In the genomic region with DNA sequence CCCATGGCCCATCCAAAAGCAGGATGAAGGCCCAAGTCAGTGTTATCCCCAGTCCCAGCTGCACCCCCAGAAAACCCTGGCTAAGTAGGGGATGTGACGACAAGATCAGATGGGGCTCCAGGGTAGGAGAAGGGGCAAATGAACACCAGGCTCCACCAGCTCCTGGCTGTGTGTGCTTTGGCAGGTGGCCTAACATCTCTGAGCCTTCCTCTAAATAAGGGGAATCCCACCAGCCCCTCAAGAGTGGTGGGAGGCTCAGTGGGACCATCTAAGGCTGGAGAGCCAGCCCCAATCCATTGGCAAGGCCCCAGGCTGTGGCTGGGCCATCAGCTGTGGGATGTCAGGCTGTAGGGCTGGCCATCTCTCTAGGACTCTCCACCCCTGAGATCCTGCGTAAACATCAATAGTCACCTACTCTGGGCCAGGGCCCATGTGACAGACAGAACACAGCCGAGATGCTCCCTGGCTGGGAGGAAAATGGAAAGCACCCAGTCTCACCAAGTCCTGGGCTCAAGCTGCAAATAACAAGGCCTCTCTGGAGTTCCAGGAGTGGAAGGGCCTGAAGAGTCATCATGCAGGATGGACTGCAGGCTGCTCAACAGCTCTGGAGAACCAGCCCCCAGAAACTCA, we compare ENCODE assay signal across 2 cellular contexts.
A peak's percentile ranks its signal among the peaks of the same experiment; 100 is the strongest.
TF ChIP-seq lines count a peak whose summit lies in the region.

No MANE protein-coding gene starts in this region.

TF ChIP-seq in HEK293, 187 proteins besides CTCF, POLR2A, EP300 and RAD21 (continued from another document):
- TF ChIP-seq ZBTB48 (tag by site-specific recombination; IDR thresholded peaks at IDR 0.05) (peak; percentile 49; the same call in 1 of the 2 replicates), ZNF660 (tag by site-specific recombination; IDR thresholded peaks at IDR 0.05) (no peak), ZNF768 (tag by site-specific recombination; IDR thresholded peaks at IDR 0.05) (peak; percentile 86; the same call in 1 of the 2 replicates)

TF ChIP-seq in K562, 482 proteins besides CTCF, POLR2A, EP300 and RAD21 (continued from another document):
- TF ChIP-seq L3MBTL2 (IDR thresholded peaks at IDR 0.05), result no peak
- TF ChIP-seq ZFP36 (IDR thresholded peaks at IDR 0.05; ENCODE audit: low read depth, low read length, partially characterized antibody), result peak; percentile 85
- TF ChIP-seq, protein P1, sequence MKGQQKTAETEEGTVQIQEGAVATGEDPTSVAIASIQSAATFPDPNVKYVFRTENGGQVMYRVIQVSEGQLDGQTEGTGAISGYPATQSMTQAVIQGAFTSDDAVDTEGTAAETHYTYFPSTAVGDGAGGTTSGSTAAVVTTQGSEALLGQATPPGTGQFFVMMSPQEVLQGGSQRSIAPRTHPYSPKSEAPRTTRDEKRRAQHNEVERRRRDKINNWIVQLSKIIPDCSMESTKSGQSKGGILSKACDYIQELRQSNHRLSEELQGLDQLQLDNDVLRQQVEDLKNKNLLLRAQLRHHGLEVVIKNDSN (CRISPR knock-in tag; IDR thresholded peaks at IDR 0.05), result peak; percentile 41; the same call in 1 of the 2 replicates
- no peak for TF ChIP-seq NRF1 (conservative IDR thresholded peaks at IDR 0.05 in 1 of 2, IDR thresholded peaks at IDR 0.05 in 1 of 2)
- TF ChIP-seq SMARCA5 (IDR thresholded peaks at IDR 0.05), result peak; percentile 77; the same call in 1 of the 2 replicates
- no peak for TF ChIP-seq TEAD2 (tag; IDR thresholded peaks at IDR 0.05)
- TF ChIP-seq ZC3H8 (IDR thresholded peaks at IDR 0.05), result no peak
- TF ChIP-seq, protein P2, sequence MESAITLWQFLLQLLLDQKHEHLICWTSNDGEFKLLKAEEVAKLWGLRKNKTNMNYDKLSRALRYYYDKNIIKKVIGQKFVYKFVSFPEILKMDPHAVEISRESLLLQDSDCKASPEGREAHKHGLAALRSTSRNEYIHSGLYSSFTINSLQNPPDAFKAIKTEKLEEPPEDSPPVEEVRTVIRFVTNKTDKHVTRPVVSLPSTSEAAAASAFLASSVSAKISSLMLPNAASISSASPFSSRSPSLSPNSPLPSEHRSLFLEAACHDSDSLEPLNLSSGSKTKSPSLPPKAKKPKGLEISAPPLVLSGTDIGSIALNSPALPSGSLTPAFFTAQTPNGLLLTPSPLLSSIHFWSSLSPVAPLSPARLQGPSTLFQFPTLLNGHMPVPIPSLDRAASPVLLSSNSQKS (CRISPR knock-in tag; IDR thresholded peaks at IDR 0.05), result no peak
- peak; percentile 66; the same call in 1 of the 2 replicates for TF ChIP-seq HDAC2 (IDR thresholded peaks at IDR 0.05)
- no peak for TF ChIP-seq ATF1 (CRISPR knock-in tag; IDR thresholded peaks at IDR 0.05)
- TF ChIP-seq ATF1 (tag; IDR thresholded peaks at IDR 0.05), result no peak
- no peak for TF ChIP-seq POLR2G (IDR thresholded peaks at IDR 0.05; ENCODE audit: low read depth, low read length)
- TF ChIP-seq HSF4 (CRISPR knock-in tag; IDR thresholded peaks at IDR 0.05; ENCODE audit: borderline replicate concordance), result no peak
- peak; percentile 83 for TF ChIP-seq RBM25 (IDR thresholded peaks at IDR 0.05; ENCODE audit: low read depth, low read length, severe bottlenecking)
- peak; percentile 61 for TF ChIP-seq BRD9 (IDR thresholded peaks at IDR 0.05; ENCODE audit: low read depth, partially characterized antibody)
- TF ChIP-seq BCOR (IDR thresholded peaks at IDR 0.05), result peak; percentile 84
- peak in 1 of 2 experiments; percentile 64; a peak in 1 of 4 replicates for TF ChIP-seq RCOR1 (IDR thresholded peaks at IDR 0.05; ENCODE audit: borderline replicate concordance in 1 of 2, low read depth in 2 of 2, low read length in 2 of 2)
- TF ChIP-seq ZNF184 (CRISPR knock-in tag; IDR thresholded peaks at IDR 0.05), result no peak
- TF ChIP-seq NR4A1 (CRISPR knock-in tag; IDR thresholded peaks at IDR 0.05), result no peak
- TF ChIP-seq NR4A1 (tag; IDR thresholded peaks at IDR 0.05), result no peak
- no peak for TF ChIP-seq SAFB2 (IDR thresholded peaks at IDR 0.05; ENCODE audit: borderline replicate concordance, low read depth, low read length, severe bottlenecking)
